1 cellular context compared by ENCODE assay signal in the genomic region with DNA sequence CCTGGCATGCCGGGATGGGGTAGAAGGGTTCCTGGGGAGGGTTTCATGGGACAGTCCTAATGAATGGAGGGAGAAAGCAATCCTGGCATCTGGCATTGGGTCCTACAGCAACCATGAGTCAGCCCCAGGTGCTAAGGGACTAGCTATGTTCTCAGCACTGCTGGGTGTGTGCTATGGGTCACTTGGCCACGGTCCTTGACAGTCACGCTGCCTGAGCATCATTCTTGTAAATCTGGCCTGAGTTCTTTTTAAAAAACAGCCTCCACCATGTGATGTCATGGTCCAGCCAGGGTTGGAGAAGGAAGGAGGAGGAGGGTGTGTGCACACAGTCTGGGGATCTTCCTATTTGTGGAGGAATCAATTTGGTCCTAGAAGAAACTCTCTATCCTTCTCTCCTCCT.
TF ChIP-seq lines count a peak whose summit lies in the region.

No MANE protein-coding gene starts in this region.

TF ChIP-seq in IMR-90, 13 proteins besides CTCF, POLR2A, EP300 and RAD21:
- TF ChIP-seq MAFK (IDR thresholded peaks at IDR 0.05; ENCODE audit: low read depth, low read length) (no peak), RCOR1 (IDR thresholded peaks at IDR 0.05; ENCODE audit: insufficient replicate concordance, low read length) (no peak), BHLHE40 (IDR thresholded peaks at IDR 0.05; ENCODE audit: low read depth, low read length) (no peak), RFX5 (IDR thresholded peaks at IDR 0.05; ENCODE audit: low read depth, low read length) (no peak), SMC3 (IDR thresholded peaks at IDR 0.05; ENCODE audit: low read depth, low read length) (no peak), MXI1 (IDR thresholded peaks at IDR 0.05; ENCODE audit: borderline replicate concordance, low read depth, low read length) (no peak), CHD1 (IDR thresholded peaks at IDR 0.05; ENCODE audit: low read depth, low read length) (no peak), ELK1 (IDR thresholded peaks at IDR 0.05; ENCODE audit: borderline replicate concordance, low read depth, low read length) (no peak), CEBPB (IDR thresholded peaks at IDR 0.05; ENCODE audit: low read depth, low read length) (no peak), NFE2L2 (IDR thresholded peaks at IDR 0.05; ENCODE audit: low read depth, low read length) (no peak), FOS (IDR thresholded peaks at IDR 0.05; ENCODE audit: low read depth, low read length) (no peak), MAZ (IDR thresholded peaks at IDR 0.05; ENCODE audit: borderline replicate concordance, low read depth, low read length) (no peak)
- TF ChIP-seq, protein P1, sequence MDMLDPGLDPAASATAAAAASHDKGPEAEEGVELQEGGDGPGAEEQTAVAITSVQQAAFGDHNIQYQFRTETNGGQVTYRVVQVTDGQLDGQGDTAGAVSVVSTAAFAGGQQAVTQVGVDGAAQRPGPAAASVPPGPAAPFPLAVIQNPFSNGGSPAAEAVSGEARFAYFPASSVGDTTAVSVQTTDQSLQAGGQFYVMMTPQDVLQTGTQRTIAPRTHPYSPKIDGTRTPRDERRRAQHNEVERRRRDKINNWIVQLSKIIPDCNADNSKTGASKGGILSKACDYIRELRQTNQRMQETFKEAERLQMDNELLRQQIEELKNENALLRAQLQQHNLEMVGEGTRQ (IDR thresholded peaks at IDR 0.05; ENCODE audit: low read depth, low read length), result no peak
TF ChIP-seq in IMR-90: peak in this region for 0.
